17 cellular contexts compared by ENCODE assay signal in the genomic region with DNA sequence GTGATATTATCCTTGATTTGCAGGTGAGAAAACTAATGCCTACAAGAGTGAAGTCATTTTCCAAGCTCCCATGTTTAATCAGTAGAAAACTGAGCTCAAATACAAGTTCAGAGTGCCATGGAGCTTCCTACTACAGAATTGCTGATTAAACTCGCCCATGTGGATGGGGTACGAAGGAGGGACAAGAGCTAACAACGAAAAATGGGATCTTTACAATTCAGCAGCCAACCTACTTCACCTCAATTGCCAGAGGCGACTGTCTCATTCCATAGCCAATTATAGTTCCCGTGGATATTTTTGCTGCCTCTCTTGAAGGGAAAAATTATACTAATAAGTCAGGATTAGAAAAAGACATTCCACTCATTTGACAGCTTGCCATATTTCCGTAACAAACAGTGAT.
DNase-seq lines count a peak whose midpoint lies in the region; ATAC-seq and TF ChIP-seq lines count a peak whose summit lies in the region.
"Had no signal": no experiment of that assay in that cellular context is flagged by ENCODE, and none has a peak within 500 bp of the region (broad histone marks: within the 10 kb centered on the region; RNA-seq: fewer than 3 reads in every experiment).

No MANE protein-coding gene starts in this region.

- H3K4me1 Mint-ChIP-seq in H9 = peaks cover 31 to 38% of the 10 kb centered on the region in 2 experiments
- peaks cover 24% of the 10 kb centered on the region for H3K4me1 Mint-ChIP-seq in type B pancreatic cell (ENCODE audit: unreplicated experiment)
- no peaks in the 10 kb centered on the region for H3K4me1 Mint-ChIP-seq in activated CD8-positive, alpha-beta T cell treated with anti-CD3 and anti-CD28 coated beads, Interleukin-2, amount 10 ng/mL, durations not matched to agents 7 days and 5 days (ENCODE audit: low read depth)
- H3K4me1 Mint-ChIP-seq: CD4-positive, CD25-positive, alpha-beta regulatory T cell; CD8-positive, alpha-beta memory T cell had no signal

- no peak overlapping the region for H2BK12ac ChIP-seq in H9 (ENCODE audit: insufficient read length, low read depth, low read length)

- H3K27ac Mint-ChIP-seq in H9 (peak overlapping the region in 2 of 3 experiments; percentile 17 to 50; a peak in 2 of 7 replicates), type B pancreatic cell (peak overlapping the region; percentile 76)
- no peak overlapping the region for H3K27ac Mint-ChIP-seq in activated CD8-positive, alpha-beta T cell treated with anti-CD3 and anti-CD28 coated beads, Interleukin-2, amount 10 ng/mL, durations not matched to agents 7 days and 5 days
- H3K27ac Mint-ChIP-seq: CD4-positive, CD25-positive, alpha-beta regulatory T cell; CD8-positive, alpha-beta memory T cell had no signal

- H3K4me1 ChIP-seq in H9 (ENCODE audit: insufficient read depth, low read length) = peaks cover 7% of the 10 kb centered on the region; the same call in 1 of the 2 replicates
- peaks cover 38% of the 10 kb centered on the region for H3K4me1 ChIP-seq in HUES48 (ENCODE audit: control insufficient read depth, insufficient read depth, low read length)
- peaks cover 2% of the 10 kb centered on the region for H3K4me1 ChIP-seq in mesendoderm (ENCODE audit: control insufficient read depth, low read depth, low read length)
- H3K4me1 ChIP-seq in foreskin keratinocyte = no peaks in the 10 kb centered on the region
- H3K4me1 ChIP-seq: BE2C had no signal

- H2AFZ ChIP-seq in H9 (ENCODE audit: low read length) = no peak overlapping the region

- H2BK120ac ChIP-seq in H9 (ENCODE audit: low read depth, low read length, poor library complexity, severe bottlenecking) (no peak overlapping the region), mesendoderm (ENCODE audit: low read depth, low read length) (peak overlapping the region; percentile 51)

- no peak overlapping the region for H3T11ph ChIP-seq in H9 (ENCODE audit: low read length)

- H4K91ac ChIP-seq in H9 (ENCODE audit: insufficient read length, low read depth, low read length) = no peak overlapping the region

- H3K23me2 ChIP-seq in H9 (ENCODE audit: insufficient read length, low read depth, low read length, poor library complexity, severe bottlenecking) = no peaks in the 10 kb centered on the region

- H3K36me3 Mint-ChIP-seq in H9 (ENCODE audit: insufficient read depth in 1 of 3, low read depth in 3 of 3) (no peaks in the 10 kb centered on the region), type B pancreatic cell (no peaks in the 10 kb centered on the region)
- H3K36me3 Mint-ChIP-seq in activated CD8-positive, alpha-beta T cell treated with anti-CD3 and anti-CD28 coated beads, Interleukin-2, amount 10 ng/mL, durations not matched to agents 7 days and 5 days (ENCODE audit: low read depth) = no peaks in the 10 kb centered on the region
- H3K36me3 Mint-ChIP-seq: CD4-positive, CD25-positive, alpha-beta regulatory T cell; CD8-positive, alpha-beta memory T cell had no signal

- no peak overlapping the region for H4K5ac ChIP-seq in H9 (ENCODE audit: insufficient read length, low read depth, low read length)
- H4K5ac ChIP-seq in mesendoderm (ENCODE audit: low read length) = no peak overlapping the region

- H2BK15ac ChIP-seq in H9 (ENCODE audit: low read depth, low read length) (no peak overlapping the region), mesendoderm (replicated peaks; ENCODE audit: low read depth) (no peak overlapping the region)

- no peak overlapping the region for H3K9ac ChIP-seq in H9 (ENCODE audit: extremely low read depth, insufficient read length, low read length)
- H3K9ac ChIP-seq in HUES48 (ENCODE audit: low read depth, low read length) = no peak overlapping the region
- no peak overlapping the region for H3K9ac ChIP-seq in mesendoderm (ENCODE audit: low read length)

- no peak overlapping the region for H3K27ac ChIP-seq in H9 (ENCODE audit: insufficient read length, low read depth, low read length)
- H3K27ac ChIP-seq in HUES48 (ENCODE audit: low read depth, low read length) = peak overlapping the region; percentile 32
- H3K27ac ChIP-seq in mesendoderm (ENCODE audit: low read depth, low read length) = no peak overlapping the region
- no peak overlapping the region for H3K27ac ChIP-seq in foreskin keratinocyte

- no peaks in the 10 kb centered on the region for H4K20me1 ChIP-seq in H9 (ENCODE audit: control insufficient read depth, insufficient read depth, insufficient read length)

- H2BK5ac ChIP-seq in H9 (ENCODE audit: insufficient read length, low read length) (no peak overlapping the region), mesendoderm (ENCODE audit: low read length) (no peak overlapping the region)

- no peak overlapping the region for H2BK20ac ChIP-seq in H9 (ENCODE audit: low read depth, low read length, poor library complexity, severe bottlenecking)

- no peak overlapping the region for H3K4me3 Mint-ChIP-seq in H9
- H3K4me3 Mint-ChIP-seq in type B pancreatic cell = peak overlapping the region; percentile 50
- no peak overlapping the region for H3K4me3 Mint-ChIP-seq in activated CD8-positive, alpha-beta T cell treated with anti-CD3 and anti-CD28 coated beads, Interleukin-2, amount 10 ng/mL, durations not matched to agents 7 days and 5 days
- H3K4me3 Mint-ChIP-seq: CD4-positive, CD25-positive, alpha-beta regulatory T cell; CD8-positive, alpha-beta memory T cell had no signal

- H3K79me2 ChIP-seq in H9 (ENCODE audit: insufficient read depth, low read length) (no peaks in the 10 kb centered on the region), mesendoderm (ENCODE audit: control insufficient read depth, insufficient read depth, low read length) (no peaks in the 10 kb centered on the region)

- H3K9me3 Mint-ChIP-seq in H9 (peaks cover 0 to 4% of the 10 kb centered on the region in 2 experiments; a peak in 1 of 5 replicates), type B pancreatic cell (no peaks in the 10 kb centered on the region)
- peaks cover 19% of the 10 kb centered on the region for H3K9me3 Mint-ChIP-seq in activated CD8-positive, alpha-beta T cell treated with anti-CD3 and anti-CD28 coated beads, Interleukin-2, amount 10 ng/mL, durations not matched to agents 7 days and 5 days (ENCODE audit: insufficient read depth)

- H3K23ac ChIP-seq in H9 (ENCODE audit: insufficient read length, low read depth, low read length) (no peak overlapping the region), mesendoderm (ENCODE audit: low read length) (no peak overlapping the region)

- ATAC-seq in foreskin keratinocyte = no peak
- no peak for ATAC-seq in activated CD8-positive, alpha-beta T cell treated with anti-CD3 and anti-CD28 coated beads, Interleukin-2, amount 10 ng/mL, durations not matched to agents 7 days and 5 days

- TF ChIP-seq CTCF in H9 (conservative IDR thresholded peaks at IDR 0.05) = no peak
- no peak for TF ChIP-seq CTCF in type B pancreatic cell (conservative IDR thresholded peaks at IDR 0.05)
- no peak for TF ChIP-seq CTCF in foreskin keratinocyte (conservative IDR thresholded peaks at IDR 0.05)

- H3K9me3 ChIP-seq in H9 (ENCODE audit: control insufficient read depth, low read depth, low read length) = no peaks in the 10 kb centered on the region
- no peaks in the 10 kb centered on the region for H3K9me3 ChIP-seq in HUES48 (ENCODE audit: control insufficient read depth, insufficient read depth, low read length)
- H3K9me3 ChIP-seq: BE2C had no signal

- CTCF ChIA-PET in activated CD8-positive, alpha-beta T cell treated with anti-CD3 and anti-CD28 coated beads, Interleukin-2, amount 10 ng/mL, durations not matched to agents 7 days and 5 days (lab: Charles Lee) = no interaction called here

- no peaks in the 10 kb centered on the region for H3K79me1 ChIP-seq in H9 (ENCODE audit: insufficient read depth, low read depth, low read length, poor library complexity, severe bottlenecking)
- H3K79me1 ChIP-seq in mesendoderm (ENCODE audit: low read length) = no peaks in the 10 kb centered on the region

- no peak overlapping the region for H4K8ac ChIP-seq in H9 (replicated peaks; ENCODE audit: insufficient read length, low read depth, low read length)
- H4K8ac ChIP-seq in mesendoderm (ENCODE audit: low read depth, low read length) = no peak overlapping the region

- H3K56ac ChIP-seq in H9 (ENCODE audit: insufficient read length, low read depth, low read length) (no peak overlapping the region), mesendoderm (ENCODE audit: low read length) (no peak overlapping the region)

- H3K14ac ChIP-seq in H9 (ENCODE audit: insufficient read depth, low read length) = no peak overlapping the region

- no peak overlapping the region for H3K18ac ChIP-seq in H9 (ENCODE audit: insufficient read length, low read depth, low read length)
- peak overlapping the region; percentile 95 for H3K18ac ChIP-seq in mesendoderm (ENCODE audit: low read length)

- H3K4me3 ChIP-seq in HUES48 (ENCODE audit: low read depth, low read length) (no peak overlapping the region), mesendoderm (ENCODE audit: low read length) (no peak overlapping the region)

- H3K27me3 Mint-ChIP-seq in H9 (ENCODE audit: low read depth) = no peaks in the 10 kb centered on the region
- H3K27me3 Mint-ChIP-seq in type B pancreatic cell = no peaks in the 10 kb centered on the region
- no peaks in the 10 kb centered on the region for H3K27me3 Mint-ChIP-seq in activated CD8-positive, alpha-beta T cell treated with anti-CD3 and anti-CD28 coated beads, Interleukin-2, amount 10 ng/mL, durations not matched to agents 7 days and 5 days (ENCODE audit: low read depth)
- H3K27me3 Mint-ChIP-seq: CD4-positive, CD25-positive, alpha-beta regulatory T cell; CD8-positive, alpha-beta memory T cell had no signal

- DNase-seq in H9 (no peak), mesendoderm (no peak), type B pancreatic cell (ENCODE audit: extremely low spot score, unreplicated experiment) (no peak), foreskin keratinocyte (no peak)
- DNase-seq in activated CD8-positive, alpha-beta T cell treated with anti-CD3 and anti-CD28 coated beads, Interleukin-2, amount 10 ng/mL, durations not matched to agents 7 days and 5 days = no peak
- DNase-seq in activated naive CD4-positive, alpha-beta T cell treated with Interleukin-2 at 50 U/mL for 16 hours = no peak
- DNase-seq: ACHN; BE2C; C1 segment of cervical spinal cord; CD4-positive, CD25-positive, alpha-beta regulatory T cell; CD8-positive, alpha-beta memory T cell; COR-L47; DMS 273 treated with DMSO at 0.1 percent for 48 hours; DMS53; DND-41; EL had no signal

- WGBS in H9 (ENCODE audit: extremely low coverage, insufficient read length, low lambda C conversion rate) = no CpG with 5 or more reads among the region's 6 CpGs
- WGBS in mesendoderm (ENCODE audit: extremely low coverage, insufficient coverage, low lambda C conversion rate) = no CpG with 5 or more reads among the region's 6 CpGs

- H2AK5ac ChIP-seq in H9 (ENCODE audit: insufficient read length, low read length) (no peak overlapping the region), mesendoderm (ENCODE audit: low read length) (no peak overlapping the region)

- POLR2A ChIA-PET in activated CD8-positive, alpha-beta T cell treated with anti-CD3 and anti-CD28 coated beads, Interleukin-2, amount 10 ng/mL, durations not matched to agents 7 days and 5 days (lab: Charles Lee) = no interaction called here

- H3K4me2 ChIP-seq in H9 (ENCODE audit: insufficient read depth, insufficient read length, low read length) = no peak overlapping the region
- no peak overlapping the region for H3K4me2 ChIP-seq in mesendoderm (ENCODE audit: low read length)

- H3K27me3 ChIP-seq in H9 (ENCODE audit: insufficient read depth, low read length) (no peaks in the 10 kb centered on the region), HUES48 (ENCODE audit: control insufficient read depth, insufficient read depth, low read length) (no peaks in the 10 kb centered on the region), mesendoderm (ENCODE audit: insufficient read depth, low read length, poor library complexity) (no peaks in the 10 kb centered on the region), foreskin keratinocyte (no peaks in the 10 kb centered on the region)
- H3K27me3 ChIP-seq: BE2C had no signal

- no peaks in the 10 kb centered on the region for H3K36me3 ChIP-seq in HUES48 (ENCODE audit: control insufficient read depth, insufficient read depth, low read length)
- H3K36me3 ChIP-seq in mesendoderm (ENCODE audit: control insufficient read depth, insufficient read depth, low read length) = no peaks in the 10 kb centered on the region
- H3K36me3 ChIP-seq: BE2C had no signal

- H3K4ac ChIP-seq in H9 (ENCODE audit: low read depth, low read length) (no peak overlapping the region), mesendoderm (ENCODE audit: low read depth, low read length) (peak overlapping the region; percentile 68)
